1 cellular context compared by ENCODE assay signal in the genomic region with DNA sequence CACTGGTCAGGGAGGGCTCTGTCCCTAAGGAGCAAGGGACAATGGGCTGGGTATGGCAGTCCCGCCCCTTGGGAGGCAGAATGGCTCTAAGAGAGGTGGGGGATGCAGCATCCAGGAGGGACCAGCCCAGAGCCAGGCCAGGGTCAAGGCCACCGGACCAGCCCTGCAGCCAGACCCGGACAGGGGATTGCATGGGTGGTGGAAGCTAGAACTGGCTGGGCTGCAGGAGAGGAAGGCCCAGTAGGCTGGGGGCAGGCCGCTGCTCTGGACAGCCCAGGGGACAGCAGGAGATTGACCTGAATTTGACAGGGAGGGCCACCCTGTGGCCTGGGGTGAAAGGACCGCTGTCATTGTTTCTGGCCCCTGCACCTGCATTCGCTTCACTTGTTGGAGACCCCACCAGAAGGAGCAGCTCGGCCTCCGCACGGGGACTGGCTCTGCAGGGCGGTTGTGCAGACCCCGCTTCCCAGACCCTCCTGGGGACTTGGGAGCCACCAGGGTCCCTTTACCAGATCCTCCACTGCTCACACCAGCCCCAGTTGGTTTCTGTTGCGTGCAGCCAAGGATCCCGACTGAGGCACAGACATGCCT.
TF ChIP-seq lines count a peak whose summit lies in the region.

No MANE protein-coding gene starts in this region.

TF ChIP-seq in IMR-90, 13 proteins besides CTCF, POLR2A, EP300 and RAD21 (continued from another document):
- TF ChIP-seq NFE2L2 (IDR thresholded peaks at IDR 0.05; ENCODE audit: low read depth, low read length) (no peak), BHLHE40 (IDR thresholded peaks at IDR 0.05; ENCODE audit: low read depth, low read length) (no peak), MAFK (IDR thresholded peaks at IDR 0.05; ENCODE audit: low read depth, low read length) (no peak), SMC3 (IDR thresholded peaks at IDR 0.05; ENCODE audit: low read depth, low read length) (no peak), CEBPB (IDR thresholded peaks at IDR 0.05; ENCODE audit: low read depth, low read length) (no peak), ELK1 (IDR thresholded peaks at IDR 0.05; ENCODE audit: borderline replicate concordance, low read depth, low read length) (no peak), RCOR1 (IDR thresholded peaks at IDR 0.05; ENCODE audit: insufficient replicate concordance, low read length) (no peak), MAZ (IDR thresholded peaks at IDR 0.05; ENCODE audit: borderline replicate concordance, low read depth, low read length) (no peak), CHD1 (IDR thresholded peaks at IDR 0.05; ENCODE audit: low read depth, low read length) (no peak)
